Comparison of ENCODE assay signal across 8 cellular contexts in the genomic region with DNA sequence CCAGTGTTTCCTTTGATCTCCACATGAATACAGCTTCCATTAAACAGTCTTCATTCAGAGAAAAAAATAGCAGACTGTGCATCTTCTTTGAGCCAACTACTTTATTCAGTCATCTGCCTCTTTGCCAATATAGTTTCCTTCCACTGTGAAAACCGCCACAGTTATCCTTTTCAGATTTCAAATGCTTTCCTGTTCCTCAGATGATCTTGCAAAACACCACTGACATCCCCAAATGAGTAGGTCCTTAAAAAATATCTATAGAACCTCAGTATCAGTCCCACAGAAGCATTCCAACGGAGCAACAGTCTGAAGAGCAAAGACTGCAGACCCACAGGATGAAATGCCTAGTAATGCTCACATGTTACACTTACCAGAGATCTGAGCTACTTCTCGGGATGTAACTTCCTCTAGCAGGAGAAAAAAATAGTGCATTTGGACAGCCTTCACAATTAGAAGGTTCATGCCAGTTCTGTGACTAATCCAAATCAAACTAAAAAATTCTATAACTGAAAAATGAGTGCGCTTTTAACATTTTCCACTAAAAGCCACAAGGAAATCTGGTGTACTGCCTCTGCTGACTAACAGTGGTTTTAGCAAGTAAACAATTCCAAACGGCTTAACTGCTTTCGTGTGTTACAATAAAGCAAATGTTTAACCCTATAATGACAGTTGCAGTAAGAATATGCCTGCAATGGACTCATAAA. TPM values are rescaled to one million over a fixed set of nuclear protein-coding genes. Genes with fewer than 3 reads are reported as not detected.
A peak's percentile ranks its signal among the peaks of the same experiment; 100 is the strongest.
DNase-seq lines count a peak whose midpoint lies in the region; ATAC-seq and TF ChIP-seq lines count a peak whose summit lies in the region.

Gene ANKRD28, minus strand, starts transcription at position 380 of the 704 bp plus-strand sequence. CDS start 1,458 bp downstream, outside the sequence.

- H3K27ac ChIP-seq in right cardiac atrium (ENCODE audit: low read length) (peak within 1 kb of the TSS; percentile 77), prostate gland (peak within 1 kb of the TSS; percentile 66 to 72)

- intact Hi-C loops in right cardiac atrium (cut with DNase I) (no loop called here), prostate gland (cut with DNase I) (loop anchor here (5.0 kb wide), 1 partner anchor 165 kb away; no protein-coding TSS in a partner anchor)

- 8% methylated on average over 6 of the region's 6 CpGs for WGBS in right cardiac atrium
- 3% methylated on average over 6 of the region's 6 CpGs for WGBS in prostate gland

- H3K9me3 ChIP-seq in right cardiac atrium (ENCODE audit: control insufficient read depth, low read length) (no peaks in the 10 kb centered on the region), prostate gland (no peaks in the 10 kb centered on the region)

- TF ChIP-seq CTCF in prostate gland (IDR thresholded peaks at IDR 0.05), result peak in 1 of 4 experiments; percentile 9

- H3K27me3 ChIP-seq in right cardiac atrium (ENCODE audit: control insufficient read depth, insufficient read depth) (no peaks in the 10 kb centered on the region), prostate gland (replicated peaks; ENCODE audit: insufficient read depth) (no peaks in the 10 kb centered on the region)

- H3K36me3 ChIP-seq in prostate gland, result no peaks in the 10 kb centered on the region

- no peak for TF ChIP-seq POLR2A in prostate gland (IDR thresholded peaks at IDR 0.05)

- ATAC-seq in right cardiac atrium, result peak; percentile 74 to 86
- no peak for ATAC-seq in HG02970 (IDR thresholded peaks at IDR 0.05; ENCODE audit: low FRiP score, unreplicated experiment)

- H3K4me1 ChIP-seq in right cardiac atrium (ENCODE audit: control insufficient read depth, insufficient read depth, low read length), result no peaks in the 10 kb centered on the region
- no peaks in the 10 kb centered on the region for H3K4me1 ChIP-seq in prostate gland (replicated peaks)

- H3K4me3 ChIP-seq in right cardiac atrium (ENCODE audit: low read length), result peak within 1 kb of the TSS; percentile 34
- peak within 1 kb of the TSS; percentile 15 to 16 for H3K4me3 ChIP-seq in prostate gland

- DNase-seq in D341Med (ENCODE audit: low spot score), result peak; percentile 28
- peak; percentile 95 for DNase-seq in H4 (ENCODE audit: low spot score)
- peak; percentile 89 for DNase-seq in NOMO-1 treated with DMSO at 0.1 percent for 48 hours (lab: John Stamatoyannopoulos, UW; ENCODE audit: unreplicated experiment)
- peak; percentile 90 for DNase-seq in astrocyte of the hippocampus (ENCODE audit: low read depth, low spot score)
- no peak for DNase-seq in right cardiac atrium
- no peak for DNase-seq in prostate gland (ENCODE audit: low spot score)
- DNase-seq in NCI-H2171 (lab: John Stamatoyannopoulos, UW), result no peak

RNA-seq across cellular contexts. Expression of gene ANKRD28, which starts in this region (rescaled TPM):
- 42.5 and 49.9 TPM in 2 replicates for total RNA-seq in H4 (2014; rRNA removed; shearing (Covaris generic))
- 10 to 100 TPM in 2 of 4 donors, 1 to 10 TPM in 2; 9.1 to 14.3 (median 11.3) TPM for total RNA-seq in right cardiac atrium
- polyA plus RNA-seq in right cardiac atrium, result 3.8 TPM
- 10 to 100 TPM; 18.4 to 35.8 TPM for total RNA-seq in prostate gland

Comparison
In these comparisons a context has a peak if more than half of its experiments do, and no peak if none do; other contexts are left out.
1. DNase-seq: peak in D341Med (single experiment), H4 (single experiment), NOMO-1 treated with DMSO at 0.1 percent for 48 hours (single experiment) and astrocyte of the hippocampus (single experiment); none in right cardiac atrium (0 of 3), prostate gland (single experiment) and NCI-H2171 (single experiment).